In the genomic region with DNA sequence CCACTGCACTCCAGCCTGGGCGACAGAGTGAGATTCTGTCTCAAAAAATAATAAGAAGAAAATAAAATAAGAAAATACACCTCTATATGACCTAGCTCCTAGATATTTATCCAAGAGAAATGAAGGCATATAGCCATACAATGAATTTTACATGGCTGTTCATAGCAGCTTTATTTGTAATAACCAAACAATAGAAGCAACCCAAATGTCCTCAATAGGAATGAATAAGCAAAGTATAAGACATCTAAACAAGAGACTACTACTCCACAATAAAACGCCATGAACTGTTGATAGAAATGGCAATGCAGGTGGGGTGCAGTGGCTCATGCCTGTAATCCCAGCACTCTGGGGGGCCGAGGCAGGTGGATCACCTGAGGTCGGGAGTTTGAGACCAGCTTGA, we compare ENCODE assay signal across 9 cellular contexts. TPM values are rescaled to one million over a fixed set of nuclear protein-coding genes. Genes with fewer than 3 reads are reported as not detected.
"Had no signal": no experiment of that assay in that cellular context is flagged by ENCODE, and none has a peak within 500 bp of the region (broad histone marks: within the 10 kb centered on the region; RNA-seq: fewer than 3 reads in every experiment).

No MANE protein-coding gene starts in this region.

- H3K9ac ChIP-seq: GM23248 had no signal

- H3K9me3 ChIP-seq: HAP-1 had no signal

- H3K4me2 ChIP-seq: GM23338 had no signal

- H3K36me3 ChIP-seq: HAP-1 had no signal

- H3K4me1 Mint-ChIP-seq: GM23338 had no signal

- H3K4me1 ChIP-seq: HAP-1 had no signal

- H3K27ac Mint-ChIP-seq: GM23338, HFFc6 had no signal

- H3K4me3 Mint-ChIP-seq: GM23338, H9, HFFc6 had no signal

- H3K4me3 ChIP-seq: GM23248, GM23338, HAP-1 had no signal

- H3K27ac ChIP-seq: GM23248 had no signal

- DNase-seq: GM23248, GOT3, H7, H9, HCEC 1CT, HFFc6 had no signal

- H3K9me3 Mint-ChIP-seq: GM23338 had no signal

- H2AFZ ChIP-seq: GM23248, GM23338 had no signal

RNA-seq across cellular contexts. Expression of a gene that starts 31.2 kb away (rescaled TPM):
- total RNA-seq: GM23248, H4, HFFc6 had no signal
- polyA plus RNA-seq: GM23248 had no signal
